In the genomic region with DNA sequence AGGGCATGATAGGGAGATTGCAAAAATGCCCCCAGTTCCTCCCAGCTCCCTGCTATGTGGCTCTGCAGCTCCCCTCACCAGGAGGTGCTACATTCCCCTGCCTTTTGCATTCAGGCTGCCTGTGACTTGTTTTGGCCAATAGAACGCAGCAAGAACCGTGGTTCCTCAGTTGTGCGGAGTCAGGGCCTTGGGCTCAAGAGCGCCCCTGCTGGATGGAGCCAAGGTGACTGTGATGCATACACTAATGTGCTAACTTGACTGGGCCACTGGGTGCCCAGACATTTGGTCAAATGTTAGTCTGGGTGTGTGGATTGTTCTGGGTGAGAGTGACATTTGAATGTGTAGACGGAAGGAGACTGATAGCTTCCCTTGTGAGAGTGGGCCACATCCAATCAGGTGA, we compare ENCODE assay signal across 17 cellular contexts.
DNase-seq lines count a peak whose midpoint lies in the region; ATAC-seq, FAIRE-seq and TF ChIP-seq lines count a peak whose summit lies in the region.
"Had no signal": no experiment of that assay in that cellular context is flagged by ENCODE, and none has a peak within 500 bp of the region (broad histone marks: within the 10 kb centered on the region; RNA-seq: fewer than 3 reads in every experiment).

No MANE protein-coding gene starts in this region.

- H2AFZ ChIP-seq in endothelial cell of umbilical vein (ENCODE audit: low read depth, low read length): no peak overlapping the region

- dilution Hi-C loops in endothelial cell of umbilical vein (cut with MboI; ENCODE audit: extremely low pct_ligation_motif_present, low sequenced_read_pairs): no loop called here

- no peak for ATAC-seq in CD8-positive, alpha-beta T cell
- ATAC-seq: gastroesophageal sphincter, pancreas had no signal

- H3K36me3 ChIP-seq in endothelial cell of umbilical vein (ENCODE audit: control insufficient read depth in 2 of 2, extremely low read depth in 1 of 2, insufficient read depth in 2 of 2, low read length in 2 of 2): no peaks in the 10 kb centered on the region
- no peaks in the 10 kb centered on the region for H3K36me3 ChIP-seq in CD8-positive, alpha-beta T cell (ENCODE audit: insufficient read depth, low read length)
- H3K36me3 ChIP-seq: gastroesophageal sphincter, pancreas had no signal

- H3K9me3 ChIP-seq in endothelial cell of umbilical vein (replicated peaks; ENCODE audit: control insufficient read depth, insufficient read depth, low read length): no peaks in the 10 kb centered on the region
- H3K9me3 ChIP-seq in CD8-positive, alpha-beta T cell (ENCODE audit: low read length): no peaks in the 10 kb centered on the region
- H3K9me3 ChIP-seq: gastroesophageal sphincter, pancreas had no signal

- no peaks in the 10 kb centered on the region for H3K4me1 ChIP-seq in endothelial cell of umbilical vein (ENCODE audit: control insufficient read depth, extremely low read depth, insufficient read depth, low read length)
- no peaks in the 10 kb centered on the region for H3K4me1 ChIP-seq in CD8-positive, alpha-beta T cell (ENCODE audit: insufficient read depth, low read length)
- H3K4me1 ChIP-seq: gastroesophageal sphincter, pancreas had no signal

- TF ChIP-seq CTCF in 22Rv1 (IDR thresholded peaks at IDR 0.05) (peak; percentile 78), GM10266 (IDR thresholded peaks at IDR 0.05; ENCODE audit: control insufficient read depth, insufficient read depth, low read depth, missing control alignments) (peak; percentile 5), endothelial cell of umbilical vein (IDR thresholded peaks at IDR 0.05; ENCODE audit: extremely low read depth in 1 of 2, insufficient read depth in 1 of 2, low read depth in 1 of 2, low read length in 2 of 2) (peak; percentile 6 to 15)
- TF ChIP-seq CTCF in CD8-positive, alpha-beta T cell (IDR thresholded peaks at IDR 0.05): no peak

- H3K27me3 ChIP-seq in endothelial cell of umbilical vein (ENCODE audit: control insufficient read depth in 2 of 2, insufficient read depth in 2 of 2, low read length in 2 of 2): peaks cover 4 to 9% of the 10 kb centered on the region in 2 experiments
- no peaks in the 10 kb centered on the region for H3K27me3 ChIP-seq in CD8-positive, alpha-beta T cell (ENCODE audit: insufficient read depth, low read length)
- H3K27me3 ChIP-seq: pancreas had no signal

- H3K4me2 ChIP-seq in endothelial cell of umbilical vein (ENCODE audit: insufficient read depth, low read length): no peak overlapping the region

- H4K20me1 ChIP-seq in endothelial cell of umbilical vein (replicated peaks; ENCODE audit: control insufficient read depth, extremely low read depth, insufficient read depth, low read length): no peaks in the 10 kb centered on the region

- intact Hi-C loops in endothelial cell of umbilical vein (cut with micrococcal nuclease): no loop called here
- intact Hi-C loops in CD8-positive, alpha-beta T cell (cut with DNase I, micrococcal nuclease): no loop called here

- H3K36me3 Mint-ChIP-seq in CD8-positive, alpha-beta T cell: no peaks in the 10 kb centered on the region

- no peak for DNase-seq in GM10266 (ENCODE audit: extremely low spot score)
- DNase-seq in NCI-H69 (lab: John Stamatoyannopoulos, UW): peak; percentile 17
- DNase-seq in endothelial cell of umbilical vein (ENCODE audit: low read depth, low spot score): no peak
- no peak for DNase-seq in retina
- no peak for DNase-seq in UCSD-AML1 (lab: John Stamatoyannopoulos, UW; ENCODE audit: unreplicated experiment)
- no peak for DNase-seq in CD8-positive, alpha-beta T cell
- no peak for DNase-seq in activated T-cell treated with anti-CD3 and anti-CD28 coated beads, Interleukin-2, amount 50 U/mL, for 48 hours
- DNase-seq: DMS79 treated with DMSO at 0.1 percent for 48 hours; effector CD4-positive, alpha-beta T cell; islet precursor cell; NCI-H187 treated with DMSO at 0.1 percent for 48 hours; NCI-H526 treated with DMSO at 0.1 percent for 48 hours; pancreas; Right ventricle myocardium superior; T-helper 9 cell had no signal

- no peak overlapping the region for H3K27ac Mint-ChIP-seq in CD8-positive, alpha-beta T cell

- no peak for TF ChIP-seq POLR2A in endothelial cell of umbilical vein (IDR thresholded peaks at IDR 0.05; ENCODE audit: low read depth, low read length)

- H3K4me3 ChIP-seq in endothelial cell of umbilical vein (replicated peaks in 1 of 3; ENCODE audit: insufficient read depth in 1 of 3, low read depth in 1 of 3, low read length in 3 of 3): no peak overlapping the region
- no peak overlapping the region for H3K4me3 ChIP-seq in CD8-positive, alpha-beta T cell (ENCODE audit: low read depth, low read length)
- H3K4me3 ChIP-seq: gastroesophageal sphincter, pancreas had no signal

- no peaks in the 10 kb centered on the region for H3K9me1 ChIP-seq in endothelial cell of umbilical vein (replicated peaks; ENCODE audit: control insufficient read depth, extremely low read depth, insufficient read depth, low read length)

- H3K27me3 Mint-ChIP-seq in CD8-positive, alpha-beta T cell (ENCODE audit: low read depth): peaks cover 31% of the 10 kb centered on the region

- no peak overlapping the region for H3K4me3 Mint-ChIP-seq in CD8-positive, alpha-beta T cell

- no peaks in the 10 kb centered on the region for H3K79me2 ChIP-seq in endothelial cell of umbilical vein (ENCODE audit: control insufficient read depth, insufficient read depth, low read length)

- CTCF ChIA-PET in endothelial cell of umbilical vein (lab: Charles Lee): interaction anchor here (1.4 kb wide), 1 partner anchor 8 kb away, joined by 3 read pairs; no protein-coding TSS in a partner anchor
- CTCF ChIA-PET in CD8-positive, alpha-beta T cell (lab: Charles Lee): no interaction called here

- FAIRE-seq in endothelial cell of umbilical vein (lab: Jason Lieb, UNC): no peak
- FAIRE-seq: pancreas had no signal

- POLR2A ChIA-PET in endothelial cell of umbilical vein (lab: Charles Lee): no interaction called here
- POLR2A ChIA-PET in CD8-positive, alpha-beta T cell (lab: Charles Lee): no interaction called here

- no TSS peak for BruUV-seq in endothelial cell of umbilical vein (replicated peaks; lab: Mats Ljungman, UMichigan)

- no peak overlapping the region for H3K9ac ChIP-seq in endothelial cell of umbilical vein (replicated peaks; ENCODE audit: extremely low read depth, insufficient read depth, low read length)

- H3K9me3 Mint-ChIP-seq in CD8-positive, alpha-beta T cell: no peaks in the 10 kb centered on the region

- H3K4me1 Mint-ChIP-seq in CD8-positive, alpha-beta T cell (ENCODE audit: low read depth): no peaks in the 10 kb centered on the region

- no peak overlapping the region for H3K27ac ChIP-seq in 22Rv1
- no peak overlapping the region for H3K27ac ChIP-seq in endothelial cell of umbilical vein (ENCODE audit: insufficient read depth, low read depth, low read length)
- no peak overlapping the region for H3K27ac ChIP-seq in CD8-positive, alpha-beta T cell (ENCODE audit: low read depth, low read length)
- H3K27ac ChIP-seq: gastroesophageal sphincter, pancreas had no signal

TF ChIP-seq in endothelial cell of umbilical vein, 7 proteins besides CTCF, POLR2A, EP300 and RAD21:
- TF ChIP-seq, protein P1, sequence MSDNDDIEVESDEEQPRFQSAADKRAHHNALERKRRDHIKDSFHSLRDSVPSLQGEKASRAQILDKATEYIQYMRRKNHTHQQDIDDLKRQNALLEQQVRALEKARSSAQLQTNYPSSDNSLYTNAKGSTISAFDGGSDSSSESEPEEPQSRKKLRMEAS (IDR thresholded peaks at IDR 0.05; ENCODE audit: insufficient read depth, insufficient read length): no peak
- no peak for TF ChIP-seq EZH2 (IDR thresholded peaks at IDR 0.05; ENCODE audit: borderline replicate concordance, low read depth, low read length, severe bottlenecking)
- no peak for TF ChIP-seq POLR2AphosphoS5 (IDR thresholded peaks at IDR 0.05; ENCODE audit: insufficient read depth, low read depth, low read length)
- TF ChIP-seq GATA2 (IDR thresholded peaks at IDR 0.05; ENCODE audit: insufficient read depth, insufficient read length, low read depth, low read length): no peak
- no peak for TF ChIP-seq FOS (IDR thresholded peaks at IDR 0.05; ENCODE audit: borderline replicate concordance, insufficient read depth, low read length)
- no peak for TF ChIP-seq MYC (IDR thresholded peaks at IDR 0.05; ENCODE audit: low read depth, low read length)
- TF ChIP-seq JUN (IDR thresholded peaks at IDR 0.05; ENCODE audit: borderline replicate concordance, insufficient read depth, insufficient read length, low read depth): no peak
